8 cellular contexts compared by ENCODE assay signal in genomic region chr19:43934985-43935708, GRCh38. TPM values are rescaled to one million over a fixed set of nuclear protein-coding genes. Genes with fewer than 3 reads are reported as not detected.
A peak's percentile ranks its signal among the peaks of the same experiment; 100 is the strongest.
DNase-seq lines count a peak whose midpoint lies in the region; ATAC-seq and TF ChIP-seq lines count a peak whose summit lies in the region.

ZNF45 (minus strand) TSS chr19:43935282; CDS start chr19:43922185, 13,097 bp downstream.

- H3K36me3 ChIP-seq in testis (ENCODE audit: low read depth, missing control alignments), result no peaks in the 10 kb centered on the region

- no peaks in the 10 kb centered on the region for H3K9me3 ChIP-seq in testis

- DNase-seq in GM04503 (ENCODE audit: low read depth), result peak; percentile 66
- DNase-seq in NCI-H1092 (lab: John Stamatoyannopoulos, UW), result peak; percentile 72
- peak; percentile 14 for DNase-seq in SKM-1 (lab: John Stamatoyannopoulos, UW; ENCODE audit: unreplicated experiment)
- peak; percentile 84 to 85 for DNase-seq in activated naive CD4-positive, alpha-beta T cell treated with anti-CD3 and anti-CD28 coated beads, Interleukin-2, amount 50 U/mL, for 72 hours (ENCODE audit: low spot score in 2 of 2)
- DNase-seq in globus pallidus (ENCODE audit: low spot score), result peak; percentile 95
- peak; percentile 55 for DNase-seq in omental fat pad (ENCODE audit: low spot score)
- peak; percentile 97 for DNase-seq in testis

- intact Hi-C loops in testis (cut with DNase I; ENCODE audit: low total_unique reads), result no loop called here

- no peak for TF ChIP-seq CTCF in omental fat pad (IDR thresholded peaks at IDR 0.05)
- no peak for TF ChIP-seq CTCF in testis (IDR thresholded peaks at IDR 0.05)

- H3K9me3 Mint-ChIP-seq in activated naive CD4-positive, alpha-beta T cell treated with anti-CD3 and anti-CD28 coated beads, Interleukin-2, amount 50 U/mL, for 72 hours, result peaks cover 4 to 26% of the 10 kb centered on the region in 2 donors

- peak within 1 kb of the TSS; percentile 66 to 67 for H3K4me3 ChIP-seq in testis

- WGBS in testis, 2 donors, result 0 to 1% methylated on average over 29 to 41 of the region's 42 CpGs

- peak within 1 kb of the TSS; percentile 92 to 95 for H3K27ac Mint-ChIP-seq in activated naive CD4-positive, alpha-beta T cell treated with anti-CD3 and anti-CD28 coated beads, Interleukin-2, amount 50 U/mL, for 72 hours

- ATAC-seq in HG02571 (IDR thresholded peaks at IDR 0.05; ENCODE audit: unreplicated experiment), result peak; percentile 95
- peak; percentile 96 to 98 for ATAC-seq in activated naive CD4-positive, alpha-beta T cell treated with anti-CD3 and anti-CD28 coated beads, Interleukin-2, amount 50 U/mL, for 72 hours
- peak; percentile 98 for ATAC-seq in omental fat pad (ENCODE audit: low FRiP score)

- peaks cover 8% of the 10 kb centered on the region for H3K4me1 ChIP-seq in testis

- no peaks in the 10 kb centered on the region for H3K27me3 ChIP-seq in testis

- no peak for TF ChIP-seq POLR2A in testis (IDR thresholded peaks at IDR 0.05)

- H3K27ac ChIP-seq in testis, result peak within 1 kb of the TSS; percentile 48 to 88

- peaks cover 30 to 59% of the 10 kb centered on the region in 2 donors for H3K36me3 Mint-ChIP-seq in activated naive CD4-positive, alpha-beta T cell treated with anti-CD3 and anti-CD28 coated beads, Interleukin-2, amount 50 U/mL, for 72 hours

RNA-seq across cellular contexts. Expression of gene ZNF45, which starts in this region (rescaled TPM):
- total RNA-seq in activated naive CD4-positive, alpha-beta T cell treated with anti-CD3 and anti-CD28 coated beads, Interleukin-2, amount 50 U/mL, for 72 hours, result 10 to 100 TPM; 10.5 to 10.8 TPM
- total RNA-seq in omental fat pad, result 10 to 100 TPM in 2 of 4 donors, 1 to 10 TPM in 2; 5.4 to 17.2 (median 12.3) TPM
- 10 to 100 TPM; 10.5 to 10.7 TPM for total RNA-seq in testis
- polyA plus RNA-seq in testis (ENCODE audit: insufficient read depth, low read depth, low replicate concordance), result 9.4 TPM

Comparison
In these comparisons a context has a peak if more than half of its experiments do, and no peak if none do; other contexts are left out.
1. Peak in every context shown above with its lines: DNase-seq, ATAC-seq, H3K4me3 ChIP-seq and H3K27ac ChIP-seq.
2. DNase-seq: peak in every context shown above with its lines; median percentile 97 in testis; 95 in globus pallidus; 84 in activated naive CD4-positive, alpha-beta T cell treated with anti-CD3 and anti-CD28 coated beads, Interleukin-2, amount 50 U/mL, for 72 hours; 72 in NCI-H1092; 66 in GM04503; 55 in omental fat pad; 14 in SKM-1.